Comparison of ENCODE assay signal across 1 cellular context in the genomic region with DNA sequence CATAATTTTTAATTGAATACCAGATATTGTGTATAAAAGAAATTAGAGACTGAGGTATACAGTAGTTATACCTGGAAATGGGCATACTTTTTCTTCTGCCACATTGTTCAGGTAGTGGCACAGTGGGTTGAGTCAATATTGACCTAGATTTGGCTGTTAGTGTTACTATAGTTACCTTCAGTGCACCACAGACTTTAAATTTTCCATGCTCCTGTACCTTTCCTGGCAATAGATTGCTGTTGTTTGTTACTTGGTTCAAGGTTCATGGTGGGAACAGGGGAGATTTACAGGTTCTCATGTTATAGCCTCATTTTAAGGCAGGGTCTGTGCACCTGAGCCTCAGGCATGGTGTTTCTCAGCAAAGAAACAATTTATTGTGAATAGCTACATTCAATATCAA.
TF ChIP-seq lines count a peak whose summit lies in the region.

No MANE protein-coding gene starts in this region.

TF ChIP-seq in HepG2, 621 proteins besides CTCF, POLR2A, EP300 and RAD21 (continued from another document and continues in another):
- TF ChIP-seq SP2 (CRISPR knock-in tag; IDR thresholded peaks at IDR 0.05) (no peak), RARA (CRISPR knock-in tag; IDR thresholded peaks at IDR 0.05) (peak; percentile 45; the same call in 1 of the 2 replicates), ZSCAN9 (CRISPR knock-in tag; IDR thresholded peaks at IDR 0.05; ENCODE audit: borderline replicate concordance) (peak; percentile 49; the same call in 1 of the 2 replicates), ZNF737 (CRISPR knock-in tag; IDR thresholded peaks at IDR 0.05; ENCODE audit: borderline replicate concordance) (no peak), ZEB1 (IDR thresholded peaks at IDR 0.05; ENCODE audit: insufficient replicate concordance, low read depth) (peak; percentile 79), ZNF329 (CRISPR knock-in tag; IDR thresholded peaks at IDR 0.05; ENCODE audit: low read depth) (no peak), GATAD2A (CRISPR knock-in tag; IDR thresholded peaks at IDR 0.05) (peak; percentile 80), ZNF496 (CRISPR knock-in tag; IDR thresholded peaks at IDR 0.05; ENCODE audit: insufficient replicate concordance) (no peak), ZKSCAN8 (CRISPR knock-in tag; IDR thresholded peaks at IDR 0.05; ENCODE audit: borderline replicate concordance) (peak; percentile 81; the same call in 1 of the 2 replicates), FOXO1 (CRISPR knock-in tag; IDR thresholded peaks at IDR 0.05) (peak; percentile 81), TEAD2 (CRISPR knock-in tag; IDR thresholded peaks at IDR 0.05) (no peak), NCOR1 (IDR thresholded peaks at IDR 0.05; ENCODE audit: borderline replicate concordance, low read length) (peak; percentile 65; the same call in 1 of the 2 replicates), MAFF (IDR thresholded peaks at IDR 0.05; ENCODE audit: low read depth, low read length) (no peak), POGZ (CRISPR knock-in tag; IDR thresholded peaks at IDR 0.05) (peak; percentile 45; the same call in 1 of the 2 replicates), ZNF543 (CRISPR knock-in tag; IDR thresholded peaks at IDR 0.05) (no peak), NFIC (IDR thresholded peaks at IDR 0.05; ENCODE audit: low read length) (peak; percentile 71; the same call in 1 of the 2 replicates), ZBTB20 (CRISPR knock-in tag; IDR thresholded peaks at IDR 0.05; ENCODE audit: borderline replicate concordance, low read depth) (0 out of 2 replicates have a peak, but pooled peaks have one; percentile 55), FOXJ3 (CRISPR knock-in tag; IDR thresholded peaks at IDR 0.05; ENCODE audit: borderline replicate concordance) (peak; percentile 83; the same call in 1 of the 2 replicates), MXI1 (IDR thresholded peaks at IDR 0.05; ENCODE audit: borderline replicate concordance, low read depth, low read length) (peak; percentile 32; the same call in 1 of the 3 replicates), TRIM24 (CRISPR knock-in tag; IDR thresholded peaks at IDR 0.05) (no peak), HMG20A (CRISPR knock-in tag; IDR thresholded peaks at IDR 0.05; ENCODE audit: borderline replicate concordance) (peak; percentile 73), PITX1 (CRISPR knock-in tag; IDR thresholded peaks at IDR 0.05) (no peak), MIXL1 (CRISPR knock-in tag; IDR thresholded peaks at IDR 0.05) (peak; percentile 72), RBM39 (IDR thresholded peaks at IDR 0.05; ENCODE audit: low read depth, low read length, poor library complexity, severe bottlenecking) (no peak), HNF4A (CRISPR knock-in tag; IDR thresholded peaks at IDR 0.05) (peak; percentile 86), SIX4 (CRISPR knock-in tag; IDR thresholded peaks at IDR 0.05) (peak; percentile 51; the same call in 1 of the 2 replicates), ZBTB42 (CRISPR knock-in tag; IDR thresholded peaks at IDR 0.05) (no peak), DNMT3B (CRISPR knock-in tag; conservative IDR thresholded peaks at IDR 0.05) (no peak), FOXP1 (IDR thresholded peaks at IDR 0.05) (no peak), FOXP1 (CRISPR knock-in tag; IDR thresholded peaks at IDR 0.05) (peak; percentile 67; the same call in 1 of the 2 replicates), SOX13 (IDR thresholded peaks at IDR 0.05) (no peak), SOX13 (CRISPR knock-in tag; conservative IDR thresholded peaks at IDR 0.05 in 1 of 2, IDR thresholded peaks at IDR 0.05 in 1 of 2) (peak in 1 of 2 experiments; percentile 86; a peak in 2 of 4 replicates), ZMYM4 (CRISPR knock-in tag; IDR thresholded peaks at IDR 0.05) (peak; percentile 56), SIN3A (IDR thresholded peaks at IDR 0.05; ENCODE audit: borderline replicate concordance, low read depth, low read length) (no peak), SMAD3 (CRISPR knock-in tag; IDR thresholded peaks at IDR 0.05) (0 out of 2 replicates have a peak, but pooled peaks have one; percentile 21), SOX6 (IDR thresholded peaks at IDR 0.05) (no peak), SOX6 (CRISPR knock-in tag; IDR thresholded peaks at IDR 0.05) (peak; percentile 78), RFX1 (IDR thresholded peaks at IDR 0.05) (peak; percentile 65), TBL1XR1 (IDR thresholded peaks at IDR 0.05; ENCODE audit: borderline replicate concordance, low read length, partially characterized antibody) (peak; percentile 26)
- TF ChIP-seq, protein P1, sequence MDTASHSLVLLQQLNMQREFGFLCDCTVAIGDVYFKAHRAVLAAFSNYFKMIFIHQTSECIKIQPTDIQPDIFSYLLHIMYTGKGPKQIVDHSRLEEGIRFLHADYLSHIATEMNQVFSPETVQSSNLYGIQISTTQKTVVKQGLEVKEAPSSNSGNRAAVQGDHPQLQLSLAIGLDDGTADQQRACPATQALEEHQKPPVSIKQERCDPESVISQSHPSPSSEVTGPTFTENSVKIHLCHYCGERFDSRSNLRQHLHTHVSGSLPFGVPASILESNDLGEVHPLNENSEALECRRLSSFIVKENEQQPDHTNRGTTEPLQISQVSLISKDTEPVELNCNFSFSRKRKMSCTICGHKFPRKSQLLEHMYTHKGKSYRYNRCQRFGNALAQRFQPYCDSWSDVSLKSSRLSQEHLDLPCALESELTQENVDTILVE (CRISPR knock-in tag; IDR thresholded peaks at IDR 0.05): 0 out of 2 replicates have a peak, but pooled peaks have one; percentile 22
- TF ChIP-seq, protein P2, sequence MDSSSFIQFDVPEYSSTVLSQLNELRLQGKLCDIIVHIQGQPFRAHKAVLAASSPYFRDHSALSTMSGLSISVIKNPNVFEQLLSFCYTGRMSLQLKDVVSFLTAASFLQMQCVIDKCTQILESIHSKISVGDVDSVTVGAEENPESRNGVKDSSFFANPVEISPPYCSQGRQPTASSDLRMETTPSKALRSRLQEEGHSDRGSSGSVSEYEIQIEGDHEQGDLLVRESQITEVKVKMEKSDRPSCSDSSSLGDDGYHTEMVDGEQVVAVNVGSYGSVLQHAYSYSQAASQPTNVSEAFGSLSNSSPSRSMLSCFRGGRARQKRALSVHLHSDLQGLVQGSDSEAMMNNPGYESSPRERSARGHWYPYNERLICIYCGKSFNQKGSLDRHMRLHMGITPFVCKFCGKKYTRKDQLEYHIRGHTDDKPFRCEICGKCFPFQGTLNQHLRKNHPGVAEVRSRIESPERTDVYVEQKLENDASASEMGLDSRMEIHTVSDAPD (CRISPR knock-in tag; IDR thresholded peaks at IDR 0.05): no peak; the same call in 1 of the 2 replicates
- TF ChIP-seq, protein P3, sequence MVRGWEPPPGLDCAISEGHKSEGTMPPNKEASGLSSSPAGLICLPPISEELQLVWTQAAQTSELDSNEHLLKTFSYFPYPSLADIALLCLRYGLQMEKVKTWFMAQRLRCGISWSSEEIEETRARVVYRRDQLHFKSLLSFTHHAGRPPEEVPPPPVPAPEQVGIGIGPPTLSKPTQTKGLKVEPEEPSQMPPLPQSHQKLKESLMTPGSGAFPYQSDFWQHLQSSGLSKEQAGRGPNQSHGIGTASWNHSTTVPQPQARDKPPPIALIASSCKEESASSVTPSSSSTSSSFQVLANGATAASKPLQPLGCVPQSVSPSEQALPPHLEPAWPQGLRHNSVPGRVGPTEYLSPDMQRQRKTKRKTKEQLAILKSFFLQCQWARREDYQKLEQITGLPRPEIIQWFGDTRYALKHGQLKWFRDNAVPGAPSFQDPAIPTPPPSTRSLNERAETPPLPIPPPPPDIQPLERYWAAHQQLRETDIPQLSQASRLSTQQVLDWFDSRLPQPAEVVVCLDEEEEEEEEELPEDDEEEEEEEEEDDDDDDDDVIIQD (CRISPR knock-in tag; IDR thresholded peaks at IDR 0.05; ENCODE audit: low read depth): 0 out of 2 replicates have a peak, but pooled peaks have one; percentile 51
- TF ChIP-seq, protein P4, sequence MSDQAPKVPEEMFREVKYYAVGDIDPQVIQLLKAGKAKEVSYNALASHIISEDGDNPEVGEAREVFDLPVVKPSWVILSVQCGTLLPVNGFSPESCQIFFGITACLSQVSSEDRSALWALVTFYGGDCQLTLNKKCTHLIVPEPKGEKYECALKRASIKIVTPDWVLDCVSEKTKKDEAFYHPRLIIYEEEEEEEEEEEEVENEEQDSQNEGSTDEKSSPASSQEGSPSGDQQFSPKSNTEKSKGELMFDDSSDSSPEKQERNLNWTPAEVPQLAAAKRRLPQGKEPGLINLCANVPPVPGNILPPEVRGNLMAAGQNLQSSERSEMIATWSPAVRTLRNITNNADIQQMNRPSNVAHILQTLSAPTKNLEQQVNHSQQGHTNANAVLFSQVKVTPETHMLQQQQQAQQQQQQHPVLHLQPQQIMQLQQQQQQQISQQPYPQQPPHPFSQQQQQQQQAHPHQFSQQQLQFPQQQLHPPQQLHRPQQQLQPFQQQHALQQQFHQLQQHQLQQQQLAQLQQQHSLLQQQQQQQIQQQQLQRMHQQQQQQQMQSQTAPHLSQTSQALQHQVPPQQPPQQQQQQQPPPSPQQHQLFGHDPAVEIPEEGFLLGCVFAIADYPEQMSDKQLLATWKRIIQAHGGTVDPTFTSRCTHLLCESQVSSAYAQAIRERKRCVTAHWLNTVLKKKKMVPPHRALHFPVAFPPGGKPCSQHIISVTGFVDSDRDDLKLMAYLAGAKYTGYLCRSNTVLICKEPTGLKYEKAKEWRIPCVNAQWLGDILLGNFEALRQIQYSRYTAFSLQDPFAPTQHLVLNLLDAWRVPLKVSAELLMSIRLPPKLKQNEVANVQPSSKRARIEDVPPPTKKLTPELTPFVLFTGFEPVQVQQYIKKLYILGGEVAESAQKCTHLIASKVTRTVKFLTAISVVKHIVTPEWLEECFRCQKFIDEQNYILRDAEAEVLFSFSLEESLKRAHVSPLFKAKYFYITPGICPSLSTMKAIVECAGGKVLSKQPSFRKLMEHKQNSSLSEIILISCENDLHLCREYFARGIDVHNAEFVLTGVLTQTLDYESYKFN (CRISPR knock-in tag; conservative IDR thresholded peaks at IDR 0.05): peak; percentile 85
- TF ChIP-seq, protein P5, sequence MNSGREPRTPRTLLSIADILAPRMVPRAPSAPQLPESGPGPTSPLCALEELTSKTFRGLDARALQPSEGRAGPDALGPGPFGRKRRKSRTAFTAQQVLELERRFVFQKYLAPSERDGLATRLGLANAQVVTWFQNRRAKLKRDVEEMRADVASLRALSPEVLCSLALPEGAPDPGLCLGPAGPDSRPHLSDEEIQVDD (CRISPR knock-in tag; IDR thresholded peaks at IDR 0.05; ENCODE audit: borderline replicate concordance): no peak
- TF ChIP-seq, protein P6, sequence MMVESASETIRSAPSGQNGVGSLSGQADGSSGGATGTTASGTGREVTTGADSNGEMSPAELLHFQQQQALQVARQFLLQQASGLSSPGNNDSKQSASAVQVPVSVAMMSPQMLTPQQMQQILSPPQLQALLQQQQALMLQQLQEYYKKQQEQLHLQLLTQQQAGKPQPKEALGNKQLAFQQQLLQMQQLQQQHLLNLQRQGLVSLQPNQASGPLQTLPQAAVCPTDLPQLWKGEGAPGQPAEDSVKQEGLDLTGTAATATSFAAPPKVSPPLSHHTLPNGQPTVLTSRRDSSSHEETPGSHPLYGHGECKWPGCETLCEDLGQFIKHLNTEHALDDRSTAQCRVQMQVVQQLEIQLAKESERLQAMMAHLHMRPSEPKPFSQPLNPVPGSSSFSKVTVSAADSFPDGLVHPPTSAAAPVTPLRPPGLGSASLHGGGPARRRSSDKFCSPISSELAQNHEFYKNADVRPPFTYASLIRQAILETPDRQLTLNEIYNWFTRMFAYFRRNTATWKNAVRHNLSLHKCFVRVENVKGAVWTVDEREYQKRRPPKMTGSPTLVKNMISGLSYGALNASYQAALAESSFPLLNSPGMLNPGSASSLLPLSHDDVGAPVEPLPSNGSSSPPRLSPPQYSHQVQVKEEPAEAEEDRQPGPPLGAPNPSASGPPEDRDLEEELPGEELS (CRISPR knock-in tag; IDR thresholded peaks at IDR 0.05): peak; percentile 73
- TF ChIP-seq, protein P7, sequence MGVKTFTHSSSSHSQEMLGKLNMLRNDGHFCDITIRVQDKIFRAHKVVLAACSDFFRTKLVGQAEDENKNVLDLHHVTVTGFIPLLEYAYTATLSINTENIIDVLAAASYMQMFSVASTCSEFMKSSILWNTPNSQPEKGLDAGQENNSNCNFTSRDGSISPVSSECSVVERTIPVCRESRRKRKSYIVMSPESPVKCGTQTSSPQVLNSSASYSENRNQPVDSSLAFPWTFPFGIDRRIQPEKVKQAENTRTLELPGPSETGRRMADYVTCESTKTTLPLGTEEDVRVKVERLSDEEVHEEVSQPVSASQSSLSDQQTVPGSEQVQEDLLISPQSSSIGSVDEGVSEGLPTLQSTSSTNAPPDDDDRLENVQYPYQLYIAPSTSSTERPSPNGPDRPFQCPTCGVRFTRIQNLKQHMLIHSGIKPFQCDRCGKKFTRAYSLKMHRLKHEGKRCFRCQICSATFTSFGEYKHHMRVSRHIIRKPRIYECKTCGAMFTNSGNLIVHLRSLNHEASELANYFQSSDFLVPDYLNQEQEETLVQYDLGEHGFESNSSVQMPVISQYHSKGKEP (CRISPR knock-in tag; IDR thresholded peaks at IDR 0.05): no peak
- TF ChIP-seq, protein P8, sequence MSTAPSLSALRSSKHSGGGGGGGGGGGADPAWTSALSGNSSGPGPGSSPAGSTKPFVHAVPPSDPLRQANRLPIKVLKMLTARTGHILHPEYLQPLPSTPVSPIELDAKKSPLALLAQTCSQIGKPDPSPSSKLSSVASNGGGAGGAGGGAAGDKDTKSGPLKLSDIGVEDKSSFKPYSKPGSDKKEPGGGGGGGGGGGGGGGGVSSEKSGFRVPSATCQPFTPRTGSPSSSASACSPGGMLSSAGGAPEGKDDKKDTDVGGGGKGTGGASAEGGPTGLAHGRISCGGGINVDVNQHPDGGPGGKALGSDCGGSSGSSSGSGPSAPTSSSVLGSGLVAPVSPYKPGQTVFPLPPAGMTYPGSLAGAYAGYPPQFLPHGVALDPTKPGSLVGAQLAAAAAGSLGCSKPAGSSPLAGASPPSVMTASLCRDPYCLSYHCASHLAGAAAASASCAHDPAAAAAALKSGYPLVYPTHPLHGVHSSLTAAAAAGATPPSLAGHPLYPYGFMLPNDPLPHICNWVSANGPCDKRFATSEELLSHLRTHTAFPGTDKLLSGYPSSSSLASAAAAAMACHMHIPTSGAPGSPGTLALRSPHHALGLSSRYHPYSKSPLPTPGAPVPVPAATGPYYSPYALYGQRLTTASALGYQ (CRISPR knock-in tag; IDR thresholded peaks at IDR 0.05): peak; percentile 54; the same call in 1 of the 2 replicates
- TF ChIP-seq, protein P9, sequence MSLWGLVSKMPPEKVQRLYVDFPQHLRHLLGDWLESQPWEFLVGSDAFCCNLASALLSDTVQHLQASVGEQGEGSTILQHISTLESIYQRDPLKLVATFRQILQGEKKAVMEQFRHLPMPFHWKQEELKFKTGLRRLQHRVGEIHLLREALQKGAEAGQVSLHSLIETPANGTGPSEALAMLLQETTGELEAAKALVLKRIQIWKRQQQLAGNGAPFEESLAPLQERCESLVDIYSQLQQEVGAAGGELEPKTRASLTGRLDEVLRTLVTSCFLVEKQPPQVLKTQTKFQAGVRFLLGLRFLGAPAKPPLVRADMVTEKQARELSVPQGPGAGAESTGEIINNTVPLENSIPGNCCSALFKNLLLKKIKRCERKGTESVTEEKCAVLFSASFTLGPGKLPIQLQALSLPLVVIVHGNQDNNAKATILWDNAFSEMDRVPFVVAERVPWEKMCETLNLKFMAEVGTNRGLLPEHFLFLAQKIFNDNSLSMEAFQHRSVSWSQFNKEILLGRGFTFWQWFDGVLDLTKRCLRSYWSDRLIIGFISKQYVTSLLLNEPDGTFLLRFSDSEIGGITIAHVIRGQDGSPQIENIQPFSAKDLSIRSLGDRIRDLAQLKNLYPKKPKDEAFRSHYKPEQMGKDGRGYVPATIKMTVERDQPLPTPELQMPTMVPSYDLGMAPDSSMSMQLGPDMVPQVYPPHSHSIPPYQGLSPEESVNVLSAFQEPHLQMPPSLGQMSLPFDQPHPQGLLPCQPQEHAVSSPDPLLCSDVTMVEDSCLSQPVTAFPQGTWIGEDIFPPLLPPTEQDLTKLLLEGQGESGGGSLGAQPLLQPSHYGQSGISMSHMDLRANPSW (CRISPR knock-in tag; IDR thresholded peaks at IDR 0.05; ENCODE audit: borderline replicate concordance): no peak
